ENCODE assay signal across 8 cellular contexts in the genomic region with DNA sequence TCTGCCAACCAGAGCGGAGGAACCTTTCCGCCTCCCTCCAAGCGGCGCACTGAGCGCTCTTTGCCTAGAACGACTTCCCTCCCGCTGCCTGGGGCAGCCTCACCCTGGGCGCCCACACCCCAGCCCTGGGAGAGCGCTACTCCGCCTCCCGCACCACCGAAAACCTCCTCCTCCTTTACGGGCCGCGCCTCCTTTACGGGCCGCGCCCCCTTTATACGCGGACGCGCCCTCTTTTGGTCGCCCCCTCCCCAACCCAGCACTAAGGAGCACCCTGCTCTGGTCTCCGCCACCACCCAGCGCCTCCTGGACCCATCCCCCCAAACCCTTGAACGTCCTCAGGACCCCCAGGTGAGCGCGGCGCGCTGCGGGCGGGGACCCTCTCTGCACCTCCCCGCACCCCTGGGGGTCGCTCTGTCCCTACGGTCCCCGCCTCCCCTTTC. TPM values are rescaled to one million over a fixed set of nuclear protein-coding genes. Genes with fewer than 3 reads are reported as not detected.
A peak's percentile ranks its signal among the peaks of the same experiment; 100 is the strongest.
DNase-seq lines count a peak whose midpoint lies in the region; ATAC-seq, FAIRE-seq and TF ChIP-seq lines count a peak whose summit lies in the region.

No MANE protein-coding gene starts in this region.

- H3K9me3 Mint-ChIP-seq in nephron: no peaks in the 10 kb centered on the region

- peak; percentile 32 for ATAC-seq in GM21717 (IDR thresholded peaks at IDR 0.05; ENCODE audit: unreplicated experiment)
- no peak for ATAC-seq in HG03280 (IDR thresholded peaks at IDR 0.05; ENCODE audit: unreplicated experiment)
- no peak for ATAC-seq in GM19351 (IDR thresholded peaks at IDR 0.05; ENCODE audit: unreplicated experiment)

- H3K4me1 Mint-ChIP-seq in nephron: peaks cover 6% of the 10 kb centered on the region

- H3K4me3 Mint-ChIP-seq in nephron: peak overlapping the region; percentile 78 to 83 (median 81)

- DNase-seq in Peyer's patch (peak in 1 of 3 donors; percentile 46), cerebellum (ENCODE audit: low spot score) (peak; percentile 27), NOMO-1 treated with DMSO at 0.1 percent for 48 hours (lab: John Stamatoyannopoulos, UW; ENCODE audit: unreplicated experiment) (no peak), D721Med (ENCODE audit: insufficient read length, low spot score) (no peak)

- no peaks in the 10 kb centered on the region for H3K9me3 ChIP-seq in Peyer's patch

- H3K36me3 ChIP-seq in Peyer's patch: no peaks in the 10 kb centered on the region

- peaks cover 0 to 32% (median 6%) of the 10 kb centered on the region in 4 donors for H3K4me1 ChIP-seq in Peyer's patch

- peak overlapping the region; percentile 21 to 52 (median 45) for H3K4me3 ChIP-seq in Peyer's patch

- no peak for TF ChIP-seq POLR2A in Peyer's patch (IDR thresholded peaks at IDR 0.05)

- no peaks in the 10 kb centered on the region for H3K36me3 Mint-ChIP-seq in nephron (ENCODE audit: low read depth)

- H3K27ac Mint-ChIP-seq in nephron: no peak overlapping the region

- H3K27me3 Mint-ChIP-seq in nephron (ENCODE audit: low read depth): peaks cover 88% of the 10 kb centered on the region

- TF ChIP-seq CTCF in Peyer's patch (IDR thresholded peaks at IDR 0.05) (no peak), nephron (IDR thresholded peaks at IDR 0.05; ENCODE audit: unreplicated experiment in 3 of 3) (no peak), D721Med (IDR thresholded peaks at IDR 0.05; ENCODE audit: insufficient read depth, missing control alignments) (no peak)

- peaks cover 0 to 28% of the 10 kb centered on the region in 2 donors for H3K27me3 ChIP-seq in Peyer's patch

- no peak for FAIRE-seq in D721Med (lab: Jason Lieb, UNC)

- H3K27ac ChIP-seq in Peyer's patch: no peak overlapping the region

RNA-seq across cellular contexts. Expression of a gene that starts 0.6 kb away (rescaled TPM):
- total RNA-seq in Peyer's patch: 10 to 100 TPM in 1 of 4 donors, 1 to 10 TPM in 3; 2.0 to 13.2 (median 3.7) TPM
- total RNA-seq in cerebellum: 223 TPM

Comparison
In these comparisons a context has a peak if more than half of its experiments do, and no peak if none do; other contexts are left out.
1. RNA of a gene that starts 0.6 kb away (total RNA-seq): 223 TPM in cerebellum (single experiment); 2.0 to 13.2 TPM in Peyer's patch; every median in the first group is over 10 times any median in the second.